Comparison of ENCODE assay signal across 15 cellular contexts in genomic region chr5:170388818-170389217, GRCh38. TPM values are rescaled to one million over a fixed set of nuclear protein-coding genes. Genes with fewer than 3 reads are reported as not detected.
DNase-seq lines count a peak whose midpoint lies in the region; ATAC-seq, FAIRE-seq and TF ChIP-seq lines count a peak whose summit lies in the region.
"Had no signal": no experiment of that assay in that cellular context is flagged by ENCODE, and none has a peak within 500 bp of the region (broad histone marks: within the 10 kb centered on the region; RNA-seq: fewer than 3 reads in every experiment).

No MANE protein-coding gene starts in this region.

- no peaks in the 10 kb centered on the region for H3K9me1 ChIP-seq in endothelial cell of umbilical vein (replicated peaks; ENCODE audit: control insufficient read depth, extremely low read depth, insufficient read depth, low read length)

- peak; percentile 22; the same call in 2 of the 3 replicates for ATAC-seq in GM23338

- POLR2A ChIA-PET in endothelial cell of umbilical vein (lab: Charles Lee): no interaction called here

- H3K27me3 ChIP-seq in GM23338 (ENCODE audit: insufficient read depth) (no peaks in the 10 kb centered on the region), endothelial cell of umbilical vein (ENCODE audit: control insufficient read depth in 2 of 2, insufficient read depth in 2 of 2, low read length in 2 of 2) (no peaks in the 10 kb centered on the region), mucosa of rectum (ENCODE audit: control insufficient read depth in 2 of 2, insufficient read depth in 2 of 2, low read length in 2 of 2) (no peaks in the 10 kb centered on the region), testis (no peaks in the 10 kb centered on the region)

- dilution Hi-C loops in endothelial cell of umbilical vein (cut with MboI; ENCODE audit: extremely low pct_ligation_motif_present, low sequenced_read_pairs): no loop called here

- peaks cover 47% of the 10 kb centered on the region for H3K4me1 Mint-ChIP-seq in GM23338

- no peak overlapping the region for H3K27ac Mint-ChIP-seq in GM23338
- H3K27ac Mint-ChIP-seq: activated naive CD8-positive, alpha-beta T cell treated with anti-CD3 and anti-CD28 coated beads, Interleukin-2, amount 10 ng/mL, durations not matched to agents 7 days and 5 days; immature natural killer cell had no signal

- 55 to 63% methylated on average over 7 of the region's 7 CpGs for WGBS in testis, 2 donors

- H3K4me2 ChIP-seq in GM23338: no peak overlapping the region
- H3K4me2 ChIP-seq in endothelial cell of umbilical vein (ENCODE audit: insufficient read depth, low read length): peak overlapping the region; percentile 46

- H3K36me3 Mint-ChIP-seq in GM23338 (ENCODE audit: low read depth): no peaks in the 10 kb centered on the region
- H3K36me3 Mint-ChIP-seq: activated naive CD8-positive, alpha-beta T cell treated with anti-CD3 and anti-CD28 coated beads, Interleukin-2, amount 10 ng/mL, durations not matched to agents 7 days and 5 days; immature natural killer cell had no signal

- no peak overlapping the region for H3K4me3 ChIP-seq in GM23338
- no peak overlapping the region for H3K4me3 ChIP-seq in endothelial cell of umbilical vein (replicated peaks in 1 of 3; ENCODE audit: insufficient read depth in 1 of 3, low read depth in 1 of 3, low read length in 3 of 3)
- peak overlapping the region; percentile 28 to 55 for H3K4me3 ChIP-seq in mucosa of rectum (ENCODE audit: low read length in 2 of 2)
- peak overlapping the region; percentile 2 to 50 for H3K4me3 ChIP-seq in testis

- no peaks in the 10 kb centered on the region for H3K9me3 ChIP-seq in endothelial cell of umbilical vein (replicated peaks; ENCODE audit: control insufficient read depth, insufficient read depth, low read length)
- H3K9me3 ChIP-seq in mucosa of rectum (ENCODE audit: control insufficient read depth in 2 of 2, low read length in 2 of 2): no peaks in the 10 kb centered on the region
- H3K9me3 ChIP-seq in testis: no peaks in the 10 kb centered on the region

- no peaks in the 10 kb centered on the region for H3K9me2 ChIP-seq in GM23338 (ENCODE audit: insufficient read depth)

- TF ChIP-seq CTCF in GM23338 (conservative IDR thresholded peaks at IDR 0.05; ENCODE audit: low read depth in 2 of 2) (no peak), endothelial cell of umbilical vein (IDR thresholded peaks at IDR 0.05; ENCODE audit: extremely low read depth in 1 of 2, insufficient read depth in 1 of 2, low read depth in 1 of 2, low read length in 2 of 2) (no peak), testis (IDR thresholded peaks at IDR 0.05) (no peak)

- H3K9me3 Mint-ChIP-seq in GM23338: no peaks in the 10 kb centered on the region; the same call in 2 of the 3 replicates
- H3K9me3 Mint-ChIP-seq: activated naive CD8-positive, alpha-beta T cell treated with anti-CD3 and anti-CD28 coated beads, Interleukin-2, amount 10 ng/mL, durations not matched to agents 7 days and 5 days; immature natural killer cell; nephron progenitor cell had no signal

- H3K9ac ChIP-seq in endothelial cell of umbilical vein (replicated peaks; ENCODE audit: extremely low read depth, insufficient read depth, low read length) (no peak overlapping the region), mucosa of rectum (ENCODE audit: low read depth in 1 of 2, low read length in 2 of 2) (peak overlapping the region; percentile 17 to 23)

- FAIRE-seq in endothelial cell of umbilical vein (lab: Jason Lieb, UNC): peak; percentile 15
- FAIRE-seq: colon had no signal

- TF ChIP-seq POLR2A in endothelial cell of umbilical vein (IDR thresholded peaks at IDR 0.05; ENCODE audit: low read depth, low read length) (no peak), testis (IDR thresholded peaks at IDR 0.05) (no peak)

- H3K27ac ChIP-seq in GM23338 (ENCODE audit: low read depth) (no peak overlapping the region), endothelial cell of umbilical vein (ENCODE audit: insufficient read depth, low read depth, low read length) (no peak overlapping the region), mucosa of rectum (ENCODE audit: low read depth in 2 of 2, low read length in 2 of 2) (peak overlapping the region; percentile 35 to 63), testis (peak overlapping the region; percentile 84 to 85)

- no TSS peak for BruUV-seq in endothelial cell of umbilical vein (replicated peaks; lab: Mats Ljungman, UMichigan)

- H2AFZ ChIP-seq in GM23338 (0 out of 2 replicates have a peak overlapping the region, but pooled peaks have one; percentile 86), endothelial cell of umbilical vein (ENCODE audit: low read depth, low read length) (peak overlapping the region; percentile 93)

- H3K4me1 ChIP-seq in GM23338 (ENCODE audit: insufficient read depth): peaks cover 33% of the 10 kb centered on the region
- H3K4me1 ChIP-seq in endothelial cell of umbilical vein (ENCODE audit: control insufficient read depth, extremely low read depth, insufficient read depth, low read length): peaks cover 6% of the 10 kb centered on the region
- H3K4me1 ChIP-seq in mucosa of rectum (ENCODE audit: control insufficient read depth in 2 of 2, insufficient read depth in 2 of 2, low read length in 2 of 2): no peaks in the 10 kb centered on the region
- H3K4me1 ChIP-seq in testis: peaks cover 17% of the 10 kb centered on the region

- H3F3A ChIP-seq in GM23338 (replicated peaks; ENCODE audit: low read depth): no peaks in the 10 kb centered on the region; the same call in 1 of the 2 replicates

- H3K4me3 Mint-ChIP-seq in GM23338: no peak overlapping the region
- H3K4me3 Mint-ChIP-seq: activated naive CD8-positive, alpha-beta T cell treated with anti-CD3 and anti-CD28 coated beads, Interleukin-2, amount 10 ng/mL, durations not matched to agents 7 days and 5 days had no signal

- CTCF ChIA-PET in endothelial cell of umbilical vein (lab: Charles Lee): interaction anchor here (0.9 to 1.4 kb wide), 2 partner anchors 47 to 163 kb away, joined by 3 read pairs; no protein-coding TSS in a partner anchor

- H3K36me3 ChIP-seq in GM23338 (ENCODE audit: insufficient read depth) (no peaks in the 10 kb centered on the region), endothelial cell of umbilical vein (ENCODE audit: control insufficient read depth in 2 of 2, extremely low read depth in 1 of 2, insufficient read depth in 2 of 2, low read length in 2 of 2) (no peaks in the 10 kb centered on the region), mucosa of rectum (ENCODE audit: control insufficient read depth in 2 of 2, insufficient read depth in 2 of 2, low read length in 2 of 2) (no peaks in the 10 kb centered on the region), testis (ENCODE audit: low read depth, missing control alignments) (no peaks in the 10 kb centered on the region)

- H3K27me3 Mint-ChIP-seq in GM23338 (ENCODE audit: insufficient read depth, low read depth, poor library complexity): peaks cover 18% of the 10 kb centered on the region

- DNase-seq in GM23338 (ENCODE audit: low spot score) (no peak), endothelial cell of umbilical vein (ENCODE audit: low read depth, low spot score) (no peak), testis (no peak), mesenteric fat pad (ENCODE audit: low spot score) (no peak), AG20443 (ENCODE audit: low spot score) (no peak), GM03348 (ENCODE audit: low spot score) (no peak)
- no peak for DNase-seq in activated naive CD4-positive, alpha-beta T cell (lab: John Stamatoyannopoulos, UW)
- DNase-seq: activated CD4-positive, CD25-positive, alpha-beta regulatory T cell; activated CD8-positive, alpha-beta memory T cell treated with anti-CD3 and anti-CD28 coated beads, Interleukin-2, amount 50 U/mL, for 4 hours; activated naive CD8-positive, alpha-beta T cell treated with anti-CD3 and anti-CD28 coated beads, Interleukin-2, amount 10 ng/mL, durations not matched to agents 7 days and 5 days; H7; immature natural killer cell had no signal

- intact Hi-C loops in endothelial cell of umbilical vein (cut with micrococcal nuclease) (no loop called here), testis (cut with DNase I; ENCODE audit: low total_unique reads) (no loop called here)

- H3K79me2 ChIP-seq in GM23338 (replicated peaks; ENCODE audit: insufficient read depth) (no peaks in the 10 kb centered on the region), endothelial cell of umbilical vein (ENCODE audit: control insufficient read depth, insufficient read depth, low read length) (no peaks in the 10 kb centered on the region)

- H4K20me1 ChIP-seq in GM23338 (replicated peaks; ENCODE audit: insufficient read depth) (no peaks in the 10 kb centered on the region), endothelial cell of umbilical vein (replicated peaks; ENCODE audit: control insufficient read depth, extremely low read depth, insufficient read depth, low read length) (no peaks in the 10 kb centered on the region)

TF ChIP-seq in GM23338, 12 proteins besides CTCF, POLR2A, EP300 and RAD21 (continues in another document):
- no peak for TF ChIP-seq POLR2AphosphoS5 (IDR thresholded peaks at IDR 0.05; ENCODE audit: low read depth)
- TF ChIP-seq CREB1 (CRISPR knock-in tag; IDR thresholded peaks at IDR 0.05; ENCODE audit: low read depth): no peak
- TF ChIP-seq EZH2phosphoT487 (IDR thresholded peaks at IDR 0.05; ENCODE audit: unreplicated experiment): no peak
- no peak for TF ChIP-seq NANOG (IDR thresholded peaks at IDR 0.05; ENCODE audit: borderline replicate concordance)
- TF ChIP-seq STAT1 (IDR thresholded peaks at IDR 0.05; ENCODE audit: unreplicated experiment): no peak

TF ChIP-seq in endothelial cell of umbilical vein, 7 proteins besides CTCF, POLR2A, EP300 and RAD21 (continues in another document):
- TF ChIP-seq GATA2 (IDR thresholded peaks at IDR 0.05; ENCODE audit: insufficient read depth, insufficient read length, low read depth, low read length): no peak
- TF ChIP-seq EZH2 (IDR thresholded peaks at IDR 0.05; ENCODE audit: borderline replicate concordance, low read depth, low read length, severe bottlenecking): no peak
- no peak for TF ChIP-seq FOS (IDR thresholded peaks at IDR 0.05; ENCODE audit: borderline replicate concordance, insufficient read depth, low read length)
- TF ChIP-seq MYC (IDR thresholded peaks at IDR 0.05; ENCODE audit: low read depth, low read length): no peak

RNA-seq across cellular contexts. Expression of gene KCNMB1, which starts 0.3 kb away (rescaled TPM):
- 0.17 and 0.23 TPM in 2 replicates for total RNA-seq in GM23338 (2014; rRNA removed; shearing (Covaris generic))
- polyA plus RNA-seq in GM23338 (2016; fragmentation: Nextera tagmentation; extraction: Ambion mirVana): 0.19 and 0.26 TPM in 2 replicates
- total RNA-seq in endothelial cell of umbilical vein: 0.29 TPM in 1 of 2 replicates, not detected in the other
- 0.15 and 0.19 TPM in 2 replicates for polyA plus RNA-seq in endothelial cell of umbilical vein
- polyA plus RNA-seq in endothelial cell of umbilical vein (2011; cell fraction: cytosol; rRNA removed): 0.07 and 0.09 TPM in 2 replicates
- 0.38 and 0.45 TPM in 2 replicates for polyA plus RNA-seq in endothelial cell of umbilical vein (2011; cell fraction: nucleus; rRNA removed)
- not detected in 2 replicates for polyA plus RNA-seq in endothelial cell of umbilical vein (2012)
- 0.05 and 0.55 TPM in 2 replicates for polyA minus RNA-seq in endothelial cell of umbilical vein
- polyA minus RNA-seq in endothelial cell of umbilical vein (2011; cell fraction: cytosol; rRNA and poly(A)+ RNA removed): not detected
- polyA minus RNA-seq in endothelial cell of umbilical vein (2011; cell fraction: nucleus; rRNA and poly(A)+ RNA removed): 0.34 TPM in 1 of 2 replicates, not detected in the other
- total RNA-seq in testis: 1 to 10 TPM; 2.5 to 3.1 TPM
- polyA plus RNA-seq in testis (ENCODE audit: insufficient read depth, low read depth, low replicate concordance): 4.6 TPM
- total RNA-seq in mesenteric fat pad: 0.93 TPM
- total RNA-seq: activated naive CD8-positive, alpha-beta T cell treated with anti-CD3 and anti-CD28 coated beads, Interleukin-2, amount 10 ng/mL, durations not matched to agents 7 days and 5 days had no signal

Comparison
In these comparisons a context has a peak if more than half of its experiments do, and no peak if none do; other contexts are left out.
1. H3K27ac ChIP-seq: peak in mucosa of rectum (2 of 2) and testis (2 of 2); none in GM23338 (single experiment) and endothelial cell of umbilical vein (single experiment).
2. H3K4me3 ChIP-seq: peak in mucosa of rectum (2 of 2) and testis (2 of 2); none in GM23338 (single experiment) and endothelial cell of umbilical vein (0 of 3).